ENCODE assay signal across 28 cellular contexts in genomic region chr16:35411156-35411555, GRCh38.
"Had no signal": no experiment of that assay in that cellular context is flagged by ENCODE, and none has a peak within 500 bp of the region (broad histone marks: within the 10 kb centered on the region; RNA-seq: fewer than 3 reads in every experiment).

No MANE protein-coding gene starts in this region.

- DNase-seq: colonic mucosa; cortex of kidney; dermis blood vessel endothelial cell; dorsolateral prefrontal cortex; effector CD4-positive, alpha-beta T cell; effector CD8-positive, alpha-beta T cell; effector memory CD4-positive, alpha-beta T cell; effector memory CD8-positive, alpha-beta T cell; endodermal cell; erythroblast; esophagus squamous epithelium; foreskin fibroblast; foreskin keratinocyte; foreskin melanocyte; gastrocnemius medialis; glutamatergic neuron; head of caudate nucleus; heart left ventricle; heart right ventricle had no signal

- H3K9me3 ChIP-seq: colonic mucosa, gastrocnemius medialis had no signal

- H3K36me3 ChIP-seq: colonic mucosa, esophagus muscularis mucosa, esophagus squamous epithelium, gastrocnemius medialis, gastroesophageal sphincter, heart left ventricle, heart right ventricle had no signal

- H3K4me3 ChIP-seq: colonic mucosa, coronary artery, dorsolateral prefrontal cortex, esophagus muscularis mucosa, esophagus squamous epithelium, gastrocnemius medialis, gastroesophageal sphincter, heart left ventricle, heart right ventricle had no signal

- ATAC-seq: effector memory CD8-positive, alpha-beta T cell; esophagus mucosa; foreskin keratinocyte; gastrocnemius medialis; gastroesophageal sphincter; heart left ventricle; heart right ventricle had no signal

- FAIRE-seq: colon, endometrium, endothelial cell of umbilical vein, frontal cortex had no signal

- H3K4me1 ChIP-seq: colonic mucosa, esophagus muscularis mucosa, esophagus squamous epithelium, foreskin keratinocyte, gastrocnemius medialis, gastroesophageal sphincter, heart left ventricle, heart right ventricle had no signal

- H3K27me3 ChIP-seq: colonic mucosa, esophagus muscularis mucosa, esophagus squamous epithelium, foreskin keratinocyte, gastrocnemius medialis, gastroesophageal sphincter, heart left ventricle, heart right ventricle had no signal

- H3K27ac ChIP-seq: colonic mucosa, coronary artery, dorsolateral prefrontal cortex, epithelial cell of prostate, esophagus muscularis mucosa, esophagus squamous epithelium, foreskin keratinocyte, gastrocnemius medialis, gastroesophageal sphincter, heart left ventricle, heart right ventricle had no signal
